ENCODE assay signal across 9 cellular contexts in the genomic region with DNA sequence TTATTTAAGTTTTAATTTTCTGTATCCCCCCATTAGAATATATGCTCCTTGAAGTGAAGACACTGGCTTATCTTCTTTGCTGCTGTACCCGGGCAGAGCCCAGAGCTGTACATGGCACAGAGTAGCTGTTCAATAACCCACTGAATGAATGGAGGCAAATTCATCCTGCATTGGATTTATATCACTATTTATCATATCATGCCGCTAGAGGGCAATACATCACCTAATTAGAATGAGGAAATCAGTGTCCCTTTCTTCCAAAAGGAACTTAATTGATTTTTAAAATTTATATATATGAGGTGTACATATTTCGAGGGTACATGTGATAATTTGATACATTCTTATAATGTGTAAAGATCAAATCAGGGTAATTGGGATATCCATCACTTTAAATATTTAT.
A peak's percentile ranks its signal among the peaks of the same experiment; 100 is the strongest.
DNase-seq lines count a peak whose midpoint lies in the region; ATAC-seq and TF ChIP-seq lines count a peak whose summit lies in the region.
"Had no signal": no experiment of that assay in that cellular context is flagged by ENCODE, and none has a peak within 500 bp of the region (broad histone marks: within the 10 kb centered on the region; RNA-seq: fewer than 3 reads in every experiment).

No MANE protein-coding gene starts in this region.

- H3K4me3 ChIP-seq in GM12864 (ENCODE audit: low read depth, low read length), result no peak overlapping the region
- H3K4me3 ChIP-seq in WERI-Rb-1 (ENCODE audit: low read depth, low read length), result no peak overlapping the region

- H3K27me3 ChIP-seq in WERI-Rb-1 (ENCODE audit: insufficient read depth, low read depth, severe bottlenecking), result no peaks in the 10 kb centered on the region

- H3K36me3 ChIP-seq in WERI-Rb-1, result no peaks in the 10 kb centered on the region

- H3K27ac ChIP-seq in WERI-Rb-1, result no peak overlapping the region

- no peak for DNase-seq in GM12864 (ENCODE audit: low read depth)
- DNase-seq in NCI-H1694 treated with DMSO at 0.1 percent for 48 hours (lab: John Stamatoyannopoulos, UW), result peak; percentile 54
- DNase-seq in WERI-Rb-1, result no peak
- peak; percentile 66 for DNase-seq in inferior parietal cortex (ENCODE audit: extremely low spot score)
- DNase-seq in middle frontal gyrus (ENCODE audit: extremely low spot score, low spot score), result no peak
- DNase-seq in activated CD4-positive, alpha-beta T cell treated with anti-CD3 and anti-CD28 coated beads for 48 hours, result no peak
- DNase-seq: right cardiac atrium had no signal

- TF ChIP-seq CTCF in GM12864 (IDR thresholded peaks at IDR 0.05; ENCODE audit: low read depth, low read length, missing control alignments) (peak; percentile 45), WERI-Rb-1 (IDR thresholded peaks at IDR 0.05; ENCODE audit: low read depth, low read length) (peak; percentile 31; the same call in 1 of the 2 replicates)

- no peak for ATAC-seq in HG03159 (IDR thresholded peaks at IDR 0.05; ENCODE audit: unreplicated experiment)
- ATAC-seq in GM21786 (IDR thresholded peaks at IDR 0.05; ENCODE audit: unreplicated experiment), result no peak

- H3K9me3 ChIP-seq in WERI-Rb-1 (ENCODE audit: severe bottlenecking), result no peaks in the 10 kb centered on the region

Comparison
In these comparisons a context has a peak if more than half of its experiments do, and no peak if none do; other contexts are left out.
1. DNase-seq: peak in NCI-H1694 treated with DMSO at 0.1 percent for 48 hours (single experiment) and inferior parietal cortex (single experiment); none in GM12864 (single experiment), WERI-Rb-1 (single experiment), middle frontal gyrus (single experiment) and activated CD4-positive, alpha-beta T cell treated with anti-CD3 and anti-CD28 coated beads for 48 hours (single experiment).